17 cellular contexts compared by ENCODE assay signal in the genomic region with DNA sequence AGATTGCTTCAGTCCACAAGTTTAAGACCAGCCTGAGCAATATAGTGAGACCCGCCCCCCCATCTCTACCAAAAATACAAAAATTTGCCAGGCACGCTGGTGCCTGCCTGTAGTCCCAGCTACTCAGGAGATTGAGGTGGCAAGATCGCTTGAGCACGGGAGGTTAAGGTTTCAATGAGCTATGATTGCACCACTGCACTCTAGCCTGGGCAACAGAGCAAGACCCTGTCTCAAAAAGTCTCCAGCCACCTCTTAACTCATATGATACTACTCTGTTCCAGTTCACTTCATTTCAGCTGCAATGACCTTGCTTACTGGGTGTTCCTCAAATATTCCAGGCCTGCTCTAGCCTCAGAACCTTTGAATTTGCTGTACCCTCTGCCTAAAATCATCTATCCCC. TPM values are rescaled to one million over a fixed set of nuclear protein-coding genes. Genes with fewer than 3 reads are reported as not detected.
DNase-seq lines count a peak whose midpoint lies in the region; ATAC-seq and TF ChIP-seq lines count a peak whose summit lies in the region.
"Had no signal": no experiment of that assay in that cellular context is flagged by ENCODE, and none has a peak within 500 bp of the region (broad histone marks: within the 10 kb centered on the region; RNA-seq: fewer than 3 reads in every experiment).

No MANE protein-coding gene starts in this region.

- H3K27me3 ChIP-seq in trophoblast cell (ENCODE audit: insufficient read depth, low read length) (no peaks in the 10 kb centered on the region), esophagus muscularis mucosa (no peaks in the 10 kb centered on the region)

- H3K9me3 ChIP-seq in HEK293 (ENCODE audit: control insufficient read depth, insufficient read depth, low read depth, low read length) (no peaks in the 10 kb centered on the region), trophoblast cell (ENCODE audit: insufficient read depth, low read depth, low read length) (no peaks in the 10 kb centered on the region), esophagus muscularis mucosa (no peaks in the 10 kb centered on the region)
- H3K9me3 ChIP-seq: Caco-2 had no signal

- no peak overlapping the region for H2BK120ac ChIP-seq in trophoblast cell (ENCODE audit: insufficient read depth, low read length, poor library complexity)

- H3K36me3 ChIP-seq in HEK293 (ENCODE audit: control insufficient read depth in 2 of 2, insufficient read depth in 1 of 2, low read length in 2 of 2) (no peaks in the 10 kb centered on the region; a peak in 1 of 3 replicates), trophoblast cell (ENCODE audit: control insufficient read depth in 1 of 2, insufficient read depth in 2 of 2, low read length in 2 of 2) (peaks cover 0 to under 1% of the 10 kb centered on the region in 2 experiments), esophagus muscularis mucosa (no peaks in the 10 kb centered on the region)

- peak overlapping the region in 5 of 7 donors; percentile 13 to 77 (median 58) for H3K27ac Mint-ChIP-seq in CD14-positive monocyte
- H3K27ac Mint-ChIP-seq: GM23338 had no signal

- intact Hi-C loops in CD14-positive monocyte (cut with micrococcal nuclease), result no loop called here
- intact Hi-C loops in esophagus muscularis mucosa (cut with DNase I), result no loop called here

- peaks cover 5% of the 10 kb centered on the region for H3K79me1 ChIP-seq in trophoblast cell (ENCODE audit: low read length)

- H3K27ac ChIP-seq in HEK293 (ENCODE audit: extremely low read depth, low read depth, low read length) (no peak overlapping the region), trophoblast cell (ENCODE audit: low read depth, low read length) (no peak overlapping the region), esophagus muscularis mucosa (replicated peaks in 1 of 4) (no peak overlapping the region)
- H3K27ac ChIP-seq: C4-2B, SK-N-MC had no signal

- DNase-seq in CD14-positive monocyte (ENCODE audit: low spot score) (no peak), trophoblast cell (no peak), DMS79 (lab: John Stamatoyannopoulos, UW) (no peak), esophagus muscularis mucosa (ENCODE audit: extremely low spot score) (no peak)
- no peak for DNase-seq in activated CD4-positive, alpha-beta T cell treated with anti-CD3 and anti-CD28 coated beads, Interleukin-2, amount 50 U/mL, for 48 hours
- DNase-seq: Caco-2, HCEC 1CT, NCI-H1694 treated with DMSO at 0.1 percent for 48 hours, NCI-H2107, NCI-H510A, NCI-H748 treated with DMSO at 0.1 percent for 48 hours, SHP77 had no signal

- no peak overlapping the region for H3K9ac ChIP-seq in trophoblast cell (ENCODE audit: low read length)

- peaks cover 46% of the 10 kb centered on the region for H3K4me1 Mint-ChIP-seq in CD14-positive monocyte

- WGBS in trophoblast cell (ENCODE audit: extremely low coverage, insufficient coverage, insufficient read length), result no CpG with 5 or more reads among the region's 4 CpGs
- 100% methylated on average over 4 of the region's 4 CpGs for WGBS in esophagus muscularis mucosa

- TF ChIP-seq CTCF in CD14-positive monocyte (IDR thresholded peaks at IDR 0.05), result no peak
- TF ChIP-seq CTCF in HEK293 (tag by site-specific recombination; IDR thresholded peaks at IDR 0.05), result no peak
- TF ChIP-seq CTCF in esophagus muscularis mucosa (IDR thresholded peaks at IDR 0.05), result no peak

- H3K4me1 ChIP-seq in HEK293 (ENCODE audit: control insufficient read depth, insufficient read depth, low read length) (no peaks in the 10 kb centered on the region), trophoblast cell (ENCODE audit: control insufficient read depth in 1 of 2, insufficient read depth in 2 of 2, low read length in 2 of 2) (peaks cover 7 to 11% of the 10 kb centered on the region in 2 experiments), esophagus muscularis mucosa (peaks cover 0 to 11% (median 0%) of the 10 kb centered on the region in 4 donors)

- no peak overlapping the region for H2BK12ac ChIP-seq in trophoblast cell (ENCODE audit: low read length)

- H3K9me3 Mint-ChIP-seq in CD14-positive monocyte, result no peaks in the 10 kb centered on the region
- H3K9me3 Mint-ChIP-seq: GM23338 had no signal

- peak overlapping the region; percentile 18 for H4K91ac ChIP-seq in trophoblast cell (ENCODE audit: low read depth, low read length)

- no peak for TF ChIP-seq EP300 in esophagus muscularis mucosa (IDR thresholded peaks at IDR 0.05)

- POLR2A ChIA-PET in HEK293 (lab: Yijun Ruan, JAX), result interaction anchor here (2.2 kb wide), 1 partner anchor 40 kb away, joined by 6 read pairs; the partner anchor contains the start of gene DPY30

- H4K8ac ChIP-seq in trophoblast cell (ENCODE audit: low read depth, low read length), result no peak overlapping the region

- H2BK5ac ChIP-seq in trophoblast cell (ENCODE audit: low read depth, low read length, poor library complexity), result no peak overlapping the region

- H3K27me3 Mint-ChIP-seq in CD14-positive monocyte (ENCODE audit: low read depth in 3 of 3), result no peaks in the 10 kb centered on the region

- H3K4ac ChIP-seq in trophoblast cell (ENCODE audit: low read depth, low read length), result peak overlapping the region; percentile 69

- no peak for TF ChIP-seq POLR2A in esophagus muscularis mucosa (IDR thresholded peaks at IDR 0.05; ENCODE audit: low read depth)

- H3K4me2 ChIP-seq in trophoblast cell (ENCODE audit: low read length), result no peak overlapping the region
- H3K4me2 ChIP-seq: GM23338 had no signal

- H3K23ac ChIP-seq in trophoblast cell (ENCODE audit: low read length), result no peak overlapping the region

- no peak overlapping the region for H4K12ac ChIP-seq in trophoblast cell (ENCODE audit: low read depth, low read length)

- CTCF ChIA-PET in HEK293 (lab: Yijun Ruan, JAX), result no interaction called here

- H2AFZ ChIP-seq in trophoblast cell (ENCODE audit: insufficient read depth, low read length, poor library complexity), result no peak overlapping the region
- H2AFZ ChIP-seq: GM23338 had no signal

- H3K4me3 ChIP-seq in HEK293 (ENCODE audit: low read depth, low read length) (no peak overlapping the region), trophoblast cell (ENCODE audit: low read depth, low read length) (no peak overlapping the region), esophagus muscularis mucosa (no peak overlapping the region)
- H3K4me3 ChIP-seq: GM23338, SK-N-MC had no signal

- H3K14ac ChIP-seq in trophoblast cell (ENCODE audit: low read length), result no peak overlapping the region

- no peak overlapping the region for H3K18ac ChIP-seq in trophoblast cell (ENCODE audit: low read length)

- ATAC-seq in esophagus mucosa, result peak; percentile 17
- ATAC-seq: GM23338 had no signal

- no peak overlapping the region for H3K4me3 Mint-ChIP-seq in CD14-positive monocyte
- H3K4me3 Mint-ChIP-seq: GM23338 had no signal

- H3K36me3 Mint-ChIP-seq in CD14-positive monocyte, result peaks cover 1 to 8% of the 10 kb centered on the region in 2 donors

- peaks cover 12% of the 10 kb centered on the region for H3K79me2 ChIP-seq in trophoblast cell (ENCODE audit: control insufficient read depth, insufficient read depth, low read length, poor library complexity)

- H2AK5ac ChIP-seq in trophoblast cell (ENCODE audit: low read length), result no peak overlapping the region

TF ChIP-seq in HEK293, 187 proteins besides CTCF, POLR2A, EP300 and RAD21:
- TF ChIP-seq ZNF404 (tag by site-specific recombination; IDR thresholded peaks at IDR 0.05) (no peak), ZNF561 (tag by site-specific recombination; IDR thresholded peaks at IDR 0.05; ENCODE audit: borderline replicate concordance) (no peak), ZNF121 (tag by site-specific recombination; IDR thresholded peaks at IDR 0.05) (0 out of 2 replicates have a peak, but pooled peaks have one; percentile 12)
TF ChIP-seq in HEK293: peak in this region for 1.

RNA-seq across cellular contexts. Expression of gene MEMO1, which starts 11.4 kb away (rescaled TPM):
- polyA plus RNA-seq in CD14-positive monocyte, result 10 to 100 TPM; 57.0 to 63.7 TPM
- total RNA-seq in esophagus mucosa, result 52.2 TPM
- polyA plus RNA-seq in trophoblast cell (2013), result 34.5 and 36.0 TPM in 2 replicates
- 10 to 100 TPM; 25.0 to 40.7 (median 33.2) TPM for total RNA-seq in esophagus muscularis mucosa

RNA-seq across cellular contexts. Expression of gene DPY30, which starts 40.2 kb away (rescaled TPM):
- polyA plus RNA-seq in CD14-positive monocyte, result 100 to 1,000 TPM; 122 to 137 TPM
- total RNA-seq in esophagus mucosa (55.9 TPM), esophagus muscularis mucosa (10 to 100 TPM; 52.6 to 83.1 (median 61.1) TPM)
- 161 and 163 TPM in 2 replicates for polyA plus RNA-seq in trophoblast cell (2013)
